8 cellular contexts compared by ENCODE assay signal in genomic region chr11:57491371-57492061, GRCh38. TPM values are rescaled to one million over a fixed set of nuclear protein-coding genes. Genes with fewer than 3 reads are reported as not detected.
DNase-seq lines count a peak whose midpoint lies in the region; ATAC-seq and TF ChIP-seq lines count a peak whose summit lies in the region.

No MANE protein-coding gene starts in this region.

- H3K4me3 ChIP-seq in Panc1 (ENCODE audit: low read depth in 2 of 2, low read length in 2 of 2): no peak overlapping the region
- no peak overlapping the region for H3K4me3 ChIP-seq in kidney epithelial cell (ENCODE audit: low read depth, low read length)
- no peak overlapping the region for H3K4me3 ChIP-seq in thyroid gland (replicated peaks in 1 of 3)

- H3K27ac ChIP-seq in Panc1 (ENCODE audit: low read length): no peak overlapping the region
- no peak overlapping the region for H3K27ac ChIP-seq in thyroid gland

- peak; percentile 59; the same call in 1 of the 2 replicates for ATAC-seq in Panc1
- no peak for ATAC-seq in GM21360 (IDR thresholded peaks at IDR 0.05; ENCODE audit: unreplicated experiment)

- no peak for TF ChIP-seq POLR2A in thyroid gland (IDR thresholded peaks at IDR 0.05)

- in situ Hi-C loops in Panc1 (cut with HindIII; ENCODE audit: low pct_unique_long_range_greater_than_20kb, low sequenced_read_pairs): no loop called here

- H3K9me3 ChIP-seq in Panc1 (ENCODE audit: control insufficient read depth, insufficient read depth, low read depth, low read length) (no peaks in the 10 kb centered on the region), thyroid gland (no peaks in the 10 kb centered on the region)

- no peaks in the 10 kb centered on the region for H3K36me3 ChIP-seq in Panc1 (ENCODE audit: control insufficient read depth, insufficient read depth, low read length)
- H3K36me3 ChIP-seq in kidney epithelial cell (ENCODE audit: control insufficient read depth, insufficient read depth, low read length): no peaks in the 10 kb centered on the region
- peaks cover 5 to 7% of the 10 kb centered on the region in 2 donors for H3K36me3 ChIP-seq in thyroid gland

- intact Hi-C loops in Panc1 (cut with micrococcal nuclease; ENCODE audit: unreplicated experiment): loop anchor here (5.0 kb wide), 1 partner anchor 36 kb away; no protein-coding TSS in a partner anchor
- intact Hi-C loops in thyroid gland (cut with DNase I): no loop called here

- 74 to 85% methylated on average over 6 to 7 of the region's 11 CpGs for WGBS in thyroid gland, 2 donors

- CTCF ChIA-PET in Panc1 (lab: Charles Lee): interaction anchor here (0.6 to 1.0 kb wide), 6 partner anchors 21 to 193 kb away, joined by 3 to 4 read pairs (median 3); partner anchors contain the start of gene SLC43A1

- peak; percentile 83 for TF ChIP-seq CTCF in Panc1 (IDR thresholded peaks at IDR 0.05)
- TF ChIP-seq CTCF in kidney epithelial cell (IDR thresholded peaks at IDR 0.05; ENCODE audit: insufficient read depth, low read length, poor library complexity, severe bottlenecking): peak; percentile 67
- TF ChIP-seq CTCF in thyroid gland (IDR thresholded peaks at IDR 0.05): peak in 5 of 6 experiments; percentile 11 to 50 (median 34)

- H3K4me1 ChIP-seq in Panc1 (ENCODE audit: control insufficient read depth, insufficient read depth, low read length) (no peaks in the 10 kb centered on the region), thyroid gland (no peaks in the 10 kb centered on the region)

- POLR2A ChIA-PET in Panc1 (lab: Charles Lee): no interaction called here

- H3K27me3 ChIP-seq in Panc1 (ENCODE audit: control insufficient read depth, insufficient read depth, low read length) (no peaks in the 10 kb centered on the region), kidney epithelial cell (ENCODE audit: control insufficient read depth, insufficient read depth, low read length) (no peaks in the 10 kb centered on the region), thyroid gland (no peaks in the 10 kb centered on the region)

- peak; percentile 26 for DNase-seq in activated T-cell treated with anti-CD3 and anti-CD28 coated beads for 1 hour (ENCODE audit: low read depth)
- DNase-seq in activated T-cell treated with anti-CD3 and anti-CD28 coated beads for 4 hours: no peak
- DNase-seq in Panc1 (ENCODE audit: low read depth, low spot score): no peak
- peak; percentile 24 for DNase-seq in activated naive CD8-positive, alpha-beta T cell treated with anti-CD3 and anti-CD28 coated beads, Interleukin-2, amount 50 U/mL, for 16 hours (ENCODE audit: low read depth, low spot score)
- no peak for DNase-seq in kidney epithelial cell (ENCODE audit: low read depth)
- no peak for DNase-seq in thyroid gland
- DNase-seq in COLO829 (ENCODE audit: low spot score): no peak

- BruUV-seq in Panc1 (replicated peaks; lab: Mats Ljungman, UMichigan): no TSS peak

RNA-seq across cellular contexts. Expression of gene SLC43A1, which starts 24.0 kb away (rescaled TPM):
- 2.0 TPM for total RNA-seq in Panc1 (2021; ENCODE audit: unreplicated experiment)
- polyA plus RNA-seq in Panc1 (2012; ENCODE audit: insufficient read length): 2.9 TPM
- 12.5 and 16.7 TPM in 2 replicates for total RNA-seq in kidney epithelial cell
- total RNA-seq in thyroid gland: 10 to 100 TPM; 20.3 to 64.1 (median 28.8) TPM

RNA-seq across cellular contexts. Expression of gene RTN4RL2, which starts 31.2 kb away (rescaled TPM):
- total RNA-seq in Panc1 (2021; ENCODE audit: unreplicated experiment) (0.90 TPM), kidney epithelial cell (0.48 and 0.67 TPM in 2 replicates), thyroid gland (10 to 100 TPM; 11.2 to 27.6 (median 17.1) TPM)
- 0.87 TPM for polyA plus RNA-seq in Panc1 (2012; ENCODE audit: insufficient read length)

RNA-seq across cellular contexts. Expression of gene TIMM10, which starts 39.0 kb away (rescaled TPM):
- total RNA-seq in Panc1 (2021; ENCODE audit: unreplicated experiment): 152 TPM
- 107 TPM for polyA plus RNA-seq in Panc1 (2012; ENCODE audit: insufficient read length)
- 49.6 and 66.4 TPM in 2 replicates for total RNA-seq in kidney epithelial cell
- total RNA-seq in thyroid gland: 10 to 100 TPM; 29.8 to 43.7 (median 37.4) TPM

RNA-seq across cellular contexts. Expression of gene SMTNL1, which starts 45.9 kb away (rescaled TPM):
- total RNA-seq in Panc1 (2021; ENCODE audit: unreplicated experiment): not detected
- not detected for polyA plus RNA-seq in Panc1 (2012; ENCODE audit: insufficient read length)
- total RNA-seq in kidney epithelial cell: not detected in 2 replicates
- total RNA-seq in thyroid gland: not detected

Comparison
In these comparisons a context has a peak if more than half of its experiments do, and no peak if none do; other contexts are left out.
1. DNase-seq: peak in activated T-cell treated with anti-CD3 and anti-CD28 coated beads for 1 hour (single experiment) and activated naive CD8-positive, alpha-beta T cell treated with anti-CD3 and anti-CD28 coated beads, Interleukin-2, amount 50 U/mL, for 16 hours (single experiment); none in activated T-cell treated with anti-CD3 and anti-CD28 coated beads for 4 hours (single experiment), Panc1 (single experiment), kidney epithelial cell (single experiment), thyroid gland (0 of 2) and COLO829 (single experiment).
2. Peak in every context shown above with its lines, with median percentiles within 50 percentile points of each other: CTCF ChIP-seq.